In genomic region chr6:51152594-51152993, GRCh38 we compare ENCODE assay signal across 20 cellular contexts.
DNase-seq lines count a peak whose midpoint lies in the region; ATAC-seq, FAIRE-seq and TF ChIP-seq lines count a peak whose summit lies in the region.
"Had no signal": no experiment of that assay in that cellular context is flagged by ENCODE, and none has a peak within 500 bp of the region (broad histone marks: within the 10 kb centered on the region; RNA-seq: fewer than 3 reads in every experiment).

No MANE protein-coding gene starts in this region.

- H4K20me1 ChIP-seq in K562 (replicated peaks; ENCODE audit: control insufficient read depth, insufficient read depth, low read length) (no peaks in the 10 kb centered on the region), neural progenitor cell (ENCODE audit: low read depth) (no peaks in the 10 kb centered on the region)

- no peaks in the 10 kb centered on the region for H3K36me3 ChIP-seq in H7 (replicated peaks; ENCODE audit: control insufficient read depth, insufficient read depth, low read length)
- no peaks in the 10 kb centered on the region for H3K36me3 ChIP-seq in SJCRH30
- H3K36me3 ChIP-seq in K562 (ENCODE audit: control insufficient read depth, insufficient read depth, low read length), result no peaks in the 10 kb centered on the region
- H3K36me3 ChIP-seq in neural progenitor cell, result no peaks in the 10 kb centered on the region

- in situ Hi-C loops in K562 (cut with MboI), result no loop called here

- H3K9me3 Mint-ChIP-seq in neural progenitor cell, result no peaks in the 10 kb centered on the region
- H3K9me3 Mint-ChIP-seq in type B pancreatic cell, result no peaks in the 10 kb centered on the region

- TF ChIP-seq EP300 in K562 (IDR thresholded peaks at IDR 0.05; ENCODE audit: low read length), result no peak

- H3K27me3 ChIP-seq in H7 (ENCODE audit: control insufficient read depth, insufficient read depth, low read length) (peaks cover 14% of the 10 kb centered on the region), SJCRH30 (no peaks in the 10 kb centered on the region), K562 (ENCODE audit: control insufficient read depth in 2 of 2, insufficient read depth in 2 of 2, low read length in 2 of 2) (no peaks in the 10 kb centered on the region), neural progenitor cell (no peaks in the 10 kb centered on the region)

- H3K9ac ChIP-seq in K562 (ENCODE audit: insufficient read depth in 1 of 2, low read depth in 2 of 2, low read length in 2 of 2) (no peak overlapping the region), neural progenitor cell (no peak overlapping the region)
- H3K9ac ChIP-seq: GM23248 had no signal

- H3K4me3 ChIP-seq in H7 (ENCODE audit: insufficient read depth, low read depth, low read length), result no peak overlapping the region
- no peak overlapping the region for H3K4me3 ChIP-seq in SJCRH30
- no peak overlapping the region for H3K4me3 ChIP-seq in K562
- no peak overlapping the region for H3K4me3 ChIP-seq in neural progenitor cell
- H3K4me3 ChIP-seq: GM23248 had no signal

- no peak for TF ChIP-seq POLR2A in K562 (conservative IDR thresholded peaks at IDR 0.05)

- H3K9me3 ChIP-seq in SJCRH30 (replicated peaks) (no peaks in the 10 kb centered on the region), K562 (replicated peaks; ENCODE audit: control insufficient read depth, insufficient read depth, low read depth, low read length) (no peaks in the 10 kb centered on the region), neural progenitor cell (ENCODE audit: low read depth) (no peaks in the 10 kb centered on the region)
- H3K9me3 ChIP-seq: Caco-2 had no signal

- H3K27ac Mint-ChIP-seq in neural progenitor cell (peak overlapping the region; percentile 3), type B pancreatic cell (no peak overlapping the region)
- H3K27ac Mint-ChIP-seq: B cell; CD4-positive, alpha-beta T cell; HFFc6 had no signal

- ATAC-seq in K562, result peak; percentile 53
- ATAC-seq in HG03135 (IDR thresholded peaks at IDR 0.05; ENCODE audit: unreplicated experiment), result no peak
- ATAC-seq: HCT116, HepG2 had no signal

- H3K36me3 Mint-ChIP-seq in neural progenitor cell (no peaks in the 10 kb centered on the region), type B pancreatic cell (no peaks in the 10 kb centered on the region)

- H3K4me1 Mint-ChIP-seq in neural progenitor cell (peaks cover 31% of the 10 kb centered on the region), type B pancreatic cell (ENCODE audit: unreplicated experiment) (peaks cover 6% of the 10 kb centered on the region)
- H3K4me1 Mint-ChIP-seq: B cell had no signal

- H2AFZ ChIP-seq in K562 (ENCODE audit: low read depth, low read length) (peak overlapping the region; percentile 71), neural progenitor cell (replicated peaks) (no peak overlapping the region)
- H2AFZ ChIP-seq: GM23248 had no signal

- no peaks in the 10 kb centered on the region for H3F3A ChIP-seq in neural progenitor cell (ENCODE audit: low read depth)

- no peak overlapping the region; the same call in 1 of the 2 replicates for H3K4me2 ChIP-seq in K562 (ENCODE audit: insufficient read depth, low read length)
- H3K4me2 ChIP-seq in neural progenitor cell, result no peak overlapping the region

- no peaks in the 10 kb centered on the region for H3K9me1 ChIP-seq in K562 (ENCODE audit: control insufficient read depth, insufficient read depth, low read length)

- 51% methylated on average over 3 of the region's 3 CpGs for WGBS in K562 (ENCODE audit: insufficient coverage, low coverage, missing lambda C conversion rate)

- peak; percentile 4 for DNase-seq in H7
- DNase-seq in SJCRH30, result peak; percentile 84 to 94
- peak in 1 of 4 experiments; percentile 16 for DNase-seq in K562 (ENCODE audit: extremely low read depth in 1 of 4, low spot score in 3 of 4)
- DNase-seq in neural progenitor cell (ENCODE audit: low spot score), result no peak
- no peak for DNase-seq in type B pancreatic cell (ENCODE audit: extremely low spot score, unreplicated experiment)
- DNase-seq in stimulated activated CD4-positive, alpha-beta T cell treated with anti-CD3 and anti-CD28 coated beads, Interleukin-1b, Interleukin-23, amount 100 ng/mL, for 48 hours, result no peak
- DNase-seq: Caco-2; CD4-positive, alpha-beta T cell; GM23248; HFFc6 had no signal

- TF ChIP-seq RAD21 in K562 (CRISPR knock-in tag; conservative IDR thresholded peaks at IDR 0.05 in 1 of 2, IDR thresholded peaks at IDR 0.05 in 1 of 2), result no peak

- CTCF ChIA-PET in K562 (lab: Yijun Ruan, JAX; ENCODE audit: low intra/inter-chr PET ratio), result no interaction called here

- H3K27ac ChIP-seq in SJCRH30 (peak overlapping the region; percentile 93), K562 (ENCODE audit: extremely low read depth, low read depth, low read length) (peak overlapping the region; percentile 4; the same call in 2 of the 3 replicates), neural progenitor cell (no peak overlapping the region)
- H3K27ac ChIP-seq: C4-2B, GM23248 had no signal

- no peaks in the 10 kb centered on the region for H3K79me2 ChIP-seq in K562 (ENCODE audit: control insufficient read depth, insufficient read depth, low read length)
- no peaks in the 10 kb centered on the region for H3K79me2 ChIP-seq in neural progenitor cell (ENCODE audit: low read depth)

- H3K4me3 Mint-ChIP-seq in neural progenitor cell (no peak overlapping the region), type B pancreatic cell (no peak overlapping the region)
- H3K4me3 Mint-ChIP-seq: B cell; CD4-positive, alpha-beta T cell; HFFc6 had no signal

- intact Hi-C loops in K562 (cut with micrococcal nuclease), result no loop called here

- POLR2A ChIA-PET in K562 (lab: Yijun Ruan, JAX), result interaction anchor here (0.9 to 1.2 kb wide), 3 partner anchors 10 to 149 kb away, joined by 3 to 6 read pairs (median 5); no protein-coding TSS in a partner anchor

- TF ChIP-seq CTCF in K562 (IDR thresholded peaks at IDR 0.05 in 2 of 3, conservative IDR thresholded peaks at IDR 0.05 in 1 of 3; ENCODE audit: insufficient read depth in 2 of 3, low read depth in 1 of 3, low read length in 3 of 3), result no peak
- TF ChIP-seq CTCF in neural progenitor cell (IDR thresholded peaks at IDR 0.05), result no peak
- TF ChIP-seq CTCF in type B pancreatic cell (conservative IDR thresholded peaks at IDR 0.05), result no peak

- H3K27me3 Mint-ChIP-seq in neural progenitor cell (ENCODE audit: insufficient read depth, low read depth) (peaks cover 4% of the 10 kb centered on the region), type B pancreatic cell (no peaks in the 10 kb centered on the region)
- H3K27me3 Mint-ChIP-seq: B cell; CD4-positive, alpha-beta T cell had no signal

- no peak for FAIRE-seq in K562 (lab: Jason Lieb, UNC)
- FAIRE-seq: D721Med, G401.6, GM12892, GM18507, H54, HepG2 had no signal

- peaks cover 28% of the 10 kb centered on the region for H3K4me1 ChIP-seq in SJCRH30
- H3K4me1 ChIP-seq in K562 (replicated peaks in 1 of 2; ENCODE audit: control insufficient read depth in 2 of 2, insufficient read depth in 2 of 2, low read length in 2 of 2), result peaks cover 0 to 13% of the 10 kb centered on the region in 2 experiments; a peak in 3 of 5 replicates
- peaks cover 8% of the 10 kb centered on the region for H3K4me1 ChIP-seq in neural progenitor cell
- H3K4me1 ChIP-seq: Caco-2 had no signal

- BruUV-seq in K562 (replicated peaks; lab: Mats Ljungman, UMichigan), result no TSS peak

TF ChIP-seq in K562, 482 proteins besides CTCF, POLR2A, EP300 and RAD21:
- no peak for TF ChIP-seq GTF2F1 (IDR thresholded peaks at IDR 0.05; ENCODE audit: low read depth, low read length)
- peak; percentile 48; the same call in 1 of the 2 replicates for TF ChIP-seq PKNOX1 (IDR thresholded peaks at IDR 0.05)
TF ChIP-seq in K562: peak in this region for 1.

Comparison
In these comparisons a context has a peak if more than half of its experiments do, and no peak if none do; other contexts are left out.
1. DNase-seq: peak in H7 (single experiment) and SJCRH30 (2 of 2); none in neural progenitor cell (single experiment), type B pancreatic cell (single experiment) and stimulated activated CD4-positive, alpha-beta T cell treated with anti-CD3 and anti-CD28 coated beads, Interleukin-1b, Interleukin-23, amount 100 ng/mL, for 48 hours (single experiment).